Comparison of ENCODE assay signal across 8 cellular contexts in genomic region chr6:57898850-57899249, GRCh38.
A peak's percentile ranks its signal among the peaks of the same experiment; 100 is the strongest.
ATAC-seq lines count a peak whose summit lies in the region.

No MANE protein-coding gene starts in this region.

- ATAC-seq in GM18502 (IDR thresholded peaks at IDR 0.05; ENCODE audit: poor library complexity, unreplicated experiment): peak; percentile 81
- ATAC-seq in GM18868 (IDR thresholded peaks at IDR 0.05; ENCODE audit: unreplicated experiment): peak; percentile 83
- ATAC-seq in GM19397 (IDR thresholded peaks at IDR 0.05; ENCODE audit: unreplicated experiment): peak; percentile 67
- peak; percentile 76 for ATAC-seq in GM21529 (IDR thresholded peaks at IDR 0.05; ENCODE audit: unreplicated experiment)
- peak; percentile 67 for ATAC-seq in HG02623 (IDR thresholded peaks at IDR 0.05; ENCODE audit: unreplicated experiment)
- ATAC-seq in HG02885 (IDR thresholded peaks at IDR 0.05; ENCODE audit: poor library complexity, unreplicated experiment): peak; percentile 81
- peak; percentile 60 for ATAC-seq in HG03280 (IDR thresholded peaks at IDR 0.05; ENCODE audit: unreplicated experiment)
- ATAC-seq in HG03565 (IDR thresholded peaks at IDR 0.05; ENCODE audit: unreplicated experiment): peak; percentile 75

Comparison
In these comparisons a context has a peak if more than half of its experiments do, and no peak if none do; other contexts are left out.
1. Peak in every context shown above with its lines: ATAC-seq.